In the genomic region with DNA sequence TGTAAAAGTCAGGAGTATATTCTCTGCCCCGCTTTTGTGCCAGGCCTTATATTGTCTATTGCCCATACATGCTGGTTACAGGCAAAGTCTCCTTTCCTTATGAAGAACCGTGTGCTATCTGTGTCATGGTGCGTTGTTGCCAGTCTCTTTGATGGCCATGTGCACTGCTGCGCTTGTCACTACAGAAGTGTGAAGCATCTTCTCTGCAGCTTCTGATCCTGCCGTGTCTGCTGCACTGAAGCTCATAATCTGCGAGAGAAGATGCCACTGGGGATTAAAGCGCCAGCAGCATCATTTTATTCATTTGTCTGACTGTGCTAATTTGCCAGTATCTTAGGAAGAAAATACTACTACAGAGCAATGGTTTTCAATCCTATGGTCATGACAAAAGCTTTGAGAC, we compare ENCODE assay signal across 5 cellular contexts.
"Had no signal": no experiment of that assay in that cellular context is flagged by ENCODE, and none has a peak within 500 bp of the region (broad histone marks: within the 10 kb centered on the region; RNA-seq: fewer than 3 reads in every experiment).

No MANE protein-coding gene starts in this region.

- H2AFZ ChIP-seq: GM23338 had no signal

- H3K4me3 ChIP-seq: GM23338, K562 had no signal

- DNase-seq: H9, HCEC 1CT, IMR-90 had no signal

- H3K4me2 ChIP-seq: GM23338 had no signal
